Comparison of ENCODE assay signal across 8 cellular contexts in genomic region chr11:19905280-19905853, GRCh38.
A peak's percentile ranks its signal among the peaks of the same experiment; 100 is the strongest.
DNase-seq lines count a peak whose midpoint lies in the region; ATAC-seq, FAIRE-seq and TF ChIP-seq lines count a peak whose summit lies in the region.

No MANE protein-coding gene starts in this region.

- no peaks in the 10 kb centered on the region for H3K36me3 ChIP-seq in rectal smooth muscle tissue (ENCODE audit: control insufficient read depth, insufficient read depth, low read length)

- DNase-seq in AG20443 (ENCODE audit: low spot score): peak; percentile 77
- DNase-seq in HT-29 (ENCODE audit: low spot score): peak; percentile 24
- DNase-seq in RCC 7860 (ENCODE audit: low spot score): peak; percentile 46
- peak; percentile 57 for DNase-seq in fibroblast of villous mesenchyme (ENCODE audit: low read depth)
- DNase-seq in activated effector memory CD4-positive, alpha-beta T cell treated with Interleukin-2 at 50 U/mL for 16 hours: no peak

- FAIRE-seq in RCC 7860 (lab: Jason Lieb, UNC): no peak

- peak overlapping the region; percentile 48 for H3K27ac ChIP-seq in rectal smooth muscle tissue (ENCODE audit: low read depth, low read length)

- H3K9ac ChIP-seq in rectal smooth muscle tissue (ENCODE audit: low read length): no peak overlapping the region

- H3K4me3 ChIP-seq in fibroblast of villous mesenchyme (ENCODE audit: low read depth, low read length) (no peak overlapping the region), rectal smooth muscle tissue (ENCODE audit: low read length) (no peak overlapping the region)

- TF ChIP-seq CTCF in fibroblast of villous mesenchyme (IDR thresholded peaks at IDR 0.05; ENCODE audit: insufficient read depth, low read depth, low read length): peak; percentile 66

- H3K27me3 ChIP-seq in rectal smooth muscle tissue (ENCODE audit: control insufficient read depth, insufficient read depth, low read length): no peaks in the 10 kb centered on the region

- peaks cover 16% of the 10 kb centered on the region for H3K4me1 ChIP-seq in rectal smooth muscle tissue (ENCODE audit: control insufficient read depth, insufficient read depth, low read length)

- ATAC-seq in GM21717 (IDR thresholded peaks at IDR 0.05; ENCODE audit: unreplicated experiment): no peak
- no peak for ATAC-seq in GM21825 (IDR thresholded peaks at IDR 0.05; ENCODE audit: unreplicated experiment)
